18 cellular contexts compared by ENCODE assay signal in genomic region chr17:73313526-73314127, GRCh38. TPM values are rescaled to one million over a fixed set of nuclear protein-coding genes. Genes with fewer than 3 reads are reported as not detected.
A peak's percentile ranks its signal among the peaks of the same experiment; 100 is the strongest.
DNase-seq lines count a peak whose midpoint lies in the region; ATAC-seq and TF ChIP-seq lines count a peak whose summit lies in the region.
"Had no signal": no experiment of that assay in that cellular context is flagged by ENCODE, and none has a peak within 500 bp of the region (broad histone marks: within the 10 kb centered on the region; RNA-seq: fewer than 3 reads in every experiment).

No MANE protein-coding gene starts in this region.

- no peaks in the 10 kb centered on the region for H3K36me3 ChIP-seq in HUES64 (ENCODE audit: insufficient read depth, low read length)
- H3K36me3 ChIP-seq: heart right ventricle, right atrium auricular region had no signal

- TF ChIP-seq CTCF in nephron (IDR thresholded peaks at IDR 0.05; ENCODE audit: unreplicated experiment in 3 of 3) (no peak), GM13976 (IDR thresholded peaks at IDR 0.05; ENCODE audit: borderline replicate concordance, control extremely low read depth, extremely low read depth, insufficient read depth, missing control alignments) (no peak)

- no peaks in the 10 kb centered on the region for H3K9me3 ChIP-seq in HUES64 (ENCODE audit: insufficient read depth, low read depth, low read length)
- H3K9me3 ChIP-seq: heart right ventricle, right atrium auricular region had no signal

- no peak overlapping the region for H3K4me3 ChIP-seq in HUES64 (ENCODE audit: low read length)
- H3K4me3 ChIP-seq: heart right ventricle, right atrium auricular region had no signal

- no peaks in the 10 kb centered on the region for H3K9me3 Mint-ChIP-seq in central memory CD8-positive, alpha-beta T cell
- H3K9me3 Mint-ChIP-seq in nephron: no peaks in the 10 kb centered on the region
- H3K9me3 Mint-ChIP-seq: activated T-cell treated with anti-CD3 and anti-CD28 coated beads, Interleukin-2, amount 50 U/mL, for 72 hours had no signal

- 45% methylated on average over 8 of the region's 8 CpGs for WGBS in HUES64

- DNase-seq in SKM-1 (lab: John Stamatoyannopoulos, UW; ENCODE audit: unreplicated experiment) (peak; percentile 15), SKM-1 treated with dmso at 0.1 percent for 144 hours (lab: John Stamatoyannopoulos, UW; ENCODE audit: unreplicated experiment) (no peak), GM13976 (ENCODE audit: low spot score) (no peak), cerebellar nuclear complex (lab: John Stamatoyannopoulos, UW) (no peak)
- no peak for DNase-seq in central memory CD8-positive, alpha-beta T cell (ENCODE audit: low spot score in 2 of 2)
- DNase-seq: 8988T; activated CD4-positive, CD25-positive, alpha-beta regulatory T cell; activated T-cell treated with anti-CD3 and anti-CD28 coated beads, Interleukin-2, amount 50 U/mL, for 72 hours; cortex of kidney; H7; heart right ventricle; left ventricle myocardium superior; SHP77 treated with DMSO at 0.1 percent for 48 hours; stimulated activated CD8-positive, alpha-beta memory T cell treated with anti-CD3 and anti-CD28 coated beads, Interleukin-4, amount 100 ng/mL, for 48 hours had no signal

- in situ Hi-C loops in GM13976 (cut with MboI; ENCODE audit: low sequenced_read_pairs, unreplicated experiment): no loop called here

- H3K27ac Mint-ChIP-seq in central memory CD8-positive, alpha-beta T cell (ENCODE audit: low read depth): no peak overlapping the region
- H3K27ac Mint-ChIP-seq in nephron: peak overlapping the region in 2 of 3 experiments; percentile 33 to 45
- H3K27ac Mint-ChIP-seq: activated T-cell treated with anti-CD3 and anti-CD28 coated beads, Interleukin-2, amount 50 U/mL, for 72 hours had no signal

- no peaks in the 10 kb centered on the region for H3K27me3 Mint-ChIP-seq in central memory CD8-positive, alpha-beta T cell
- peaks cover 9% of the 10 kb centered on the region for H3K27me3 Mint-ChIP-seq in nephron (ENCODE audit: low read depth)

- peak overlapping the region; percentile 14 for H3K4me3 Mint-ChIP-seq in central memory CD8-positive, alpha-beta T cell
- H3K4me3 Mint-ChIP-seq in nephron: peak overlapping the region; percentile 49 to 67 (median 62)

- H3K27ac ChIP-seq in HUES64 (ENCODE audit: low read depth, low read length): peak overlapping the region; percentile 81; the same call in 1 of the 2 replicates
- H3K27ac ChIP-seq: right atrium auricular region had no signal

- no peak overlapping the region for H3K9ac ChIP-seq in HUES64 (ENCODE audit: low read depth, low read length)

- H3K36me3 Mint-ChIP-seq in central memory CD8-positive, alpha-beta T cell (ENCODE audit: insufficient read depth): peaks cover 8% of the 10 kb centered on the region
- H3K36me3 Mint-ChIP-seq in nephron (ENCODE audit: low read depth): no peaks in the 10 kb centered on the region

- peaks cover 13% of the 10 kb centered on the region for H3K27me3 ChIP-seq in HUES64 (ENCODE audit: insufficient read depth, low read length)
- H3K27me3 ChIP-seq: heart right ventricle, right atrium auricular region had no signal

- no peak for ATAC-seq in central memory CD8-positive, alpha-beta T cell (replicated peaks; ENCODE audit: extremely low read depth, poor library complexity, severe bottlenecking)
- no peak for ATAC-seq in GM21423 (IDR thresholded peaks at IDR 0.05; ENCODE audit: unreplicated experiment)
- ATAC-seq: activated T-cell treated with anti-CD3 and anti-CD28 coated beads, Interleukin-2, amount 50 U/mL, for 72 hours; heart right ventricle; left ventricle myocardium superior had no signal

- peaks cover 28% of the 10 kb centered on the region for H3K4me1 ChIP-seq in HUES64 (ENCODE audit: insufficient read depth, low read length)

- H3K4me1 Mint-ChIP-seq in central memory CD8-positive, alpha-beta T cell: peaks cover 17% of the 10 kb centered on the region
- peaks cover 41% of the 10 kb centered on the region for H3K4me1 Mint-ChIP-seq in nephron

RNA-seq across cellular contexts. Expression of gene CDC42EP4, which starts 1.8 kb away (rescaled TPM):
- 16.1 TPM for polyA plus RNA-seq in HUES64 (2013, experiment 1 of 2)
- polyA plus RNA-seq in HUES64 (2013, experiment 2 of 2): 20.4 TPM

RNA-seq across cellular contexts. Expression of gene CPSF4L, which starts 51.9 kb away (rescaled TPM):
- not detected for polyA plus RNA-seq in HUES64 (2013, experiment 1 of 2)
- polyA plus RNA-seq in HUES64 (2013, experiment 2 of 2): not detected
- polyA plus RNA-seq: heart right ventricle had no signal
